23 cellular contexts compared by ENCODE assay signal in the genomic region with DNA sequence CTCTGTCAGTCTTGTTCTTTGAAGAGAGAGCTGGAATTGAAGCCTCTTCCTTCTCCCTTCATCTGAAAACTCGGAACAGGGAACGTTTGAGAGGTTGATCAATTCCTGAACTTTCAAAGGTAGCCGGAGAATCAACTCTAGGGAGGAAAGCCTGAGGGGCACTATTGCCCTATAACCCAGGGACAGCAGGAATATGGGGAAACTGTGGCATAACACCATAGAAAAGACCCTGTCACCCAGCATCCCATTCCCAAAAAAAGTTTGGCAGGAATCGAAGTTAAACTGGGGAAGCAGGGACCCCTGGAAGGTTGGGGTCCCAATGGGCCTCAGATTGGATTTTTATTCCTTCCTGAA. TPM values are rescaled to one million over a fixed set of nuclear protein-coding genes. Genes with fewer than 3 reads are reported as not detected.
DNase-seq lines count a peak whose midpoint lies in the region; TF ChIP-seq lines count a peak whose summit lies in the region.
"Had no signal": no experiment of that assay in that cellular context is flagged by ENCODE, and none has a peak within 500 bp of the region (broad histone marks: within the 10 kb centered on the region; RNA-seq: fewer than 3 reads in every experiment).

No MANE protein-coding gene starts in this region.

- H3K79me2 ChIP-seq in H9 (ENCODE audit: insufficient read depth, low read length): no peaks in the 10 kb centered on the region

- H4K91ac ChIP-seq in H9 (ENCODE audit: insufficient read length, low read depth, low read length): no peak overlapping the region

- H3K56ac ChIP-seq in H9 (ENCODE audit: insufficient read length, low read depth, low read length): no peak overlapping the region

- H2BK120ac ChIP-seq in H9 (ENCODE audit: low read depth, low read length, poor library complexity, severe bottlenecking): no peak overlapping the region

- H3K18ac ChIP-seq in H9 (ENCODE audit: insufficient read length, low read depth, low read length): no peak overlapping the region

- H3T11ph ChIP-seq in H9 (ENCODE audit: low read length): no peak overlapping the region

- H3K79me1 ChIP-seq in H9 (ENCODE audit: insufficient read depth, low read depth, low read length, poor library complexity, severe bottlenecking): no peaks in the 10 kb centered on the region

- H4K20me1 ChIP-seq in H9 (ENCODE audit: control insufficient read depth, insufficient read depth, insufficient read length): no peaks in the 10 kb centered on the region

- peaks cover 33 to 46% of the 10 kb centered on the region in 2 experiments for H3K4me1 Mint-ChIP-seq in H9
- peaks cover 43% of the 10 kb centered on the region for H3K4me1 Mint-ChIP-seq in nephron progenitor cell
- H3K4me1 Mint-ChIP-seq: activated naive CD4-positive, alpha-beta T cell treated with anti-CD3 and anti-CD28 coated beads, Interleukin-2, amount 10 ng/mL, durations not matched to agents 7 days and 5 days; B cell had no signal

- H3K9ac ChIP-seq in H9 (ENCODE audit: extremely low read depth, insufficient read length, low read length) (no peak overlapping the region), adipocyte (ENCODE audit: low read length) (peak overlapping the region; percentile 50)

- no peak overlapping the region for H2AK5ac ChIP-seq in H9 (ENCODE audit: insufficient read length, low read length)

- H3K4ac ChIP-seq in H9 (ENCODE audit: low read depth, low read length): no peak overlapping the region

- H3K27me3 Mint-ChIP-seq in H9 (ENCODE audit: low read depth) (no peaks in the 10 kb centered on the region), nephron progenitor cell (ENCODE audit: low read depth, poor library complexity) (no peaks in the 10 kb centered on the region)
- H3K27me3 Mint-ChIP-seq: activated naive CD4-positive, alpha-beta T cell treated with anti-CD3 and anti-CD28 coated beads, Interleukin-2, amount 10 ng/mL, durations not matched to agents 7 days and 5 days; B cell; IgD-negative memory B cell had no signal

- no peak overlapping the region for H3K23ac ChIP-seq in H9 (ENCODE audit: insufficient read length, low read depth, low read length)

- H2BK5ac ChIP-seq in H9 (ENCODE audit: insufficient read length, low read length): no peak overlapping the region

- H3K27me3 ChIP-seq in H9 (ENCODE audit: insufficient read depth, low read length) (no peaks in the 10 kb centered on the region), adipocyte (replicated peaks; ENCODE audit: control insufficient read depth, insufficient read depth, low read length) (no peaks in the 10 kb centered on the region)
- H3K27me3 ChIP-seq: uterus had no signal

- no peak overlapping the region for H4K5ac ChIP-seq in H9 (ENCODE audit: insufficient read length, low read depth, low read length)

- H3K4me3 Mint-ChIP-seq in H9 (no peak overlapping the region), nephron progenitor cell (no peak overlapping the region)
- H3K4me3 Mint-ChIP-seq: activated naive CD4-positive, alpha-beta T cell treated with anti-CD3 and anti-CD28 coated beads, Interleukin-2, amount 10 ng/mL, durations not matched to agents 7 days and 5 days; B cell; IgD-negative memory B cell had no signal

- no peak overlapping the region for H3K14ac ChIP-seq in H9 (ENCODE audit: insufficient read depth, low read length)

- H3K9me3 Mint-ChIP-seq in H9: no peaks in the 10 kb centered on the region
- H3K9me3 Mint-ChIP-seq in nephron progenitor cell: no peaks in the 10 kb centered on the region
- H3K9me3 Mint-ChIP-seq: activated naive CD4-positive, alpha-beta T cell treated with anti-CD3 and anti-CD28 coated beads, Interleukin-2, amount 10 ng/mL, durations not matched to agents 7 days and 5 days; IgD-negative memory B cell had no signal

- H3K27ac Mint-ChIP-seq in H9 (peak overlapping the region; percentile 76 to 95 (median 87); a peak in 5 of 7 replicates), nephron progenitor cell (peak overlapping the region; percentile 75)
- H3K27ac Mint-ChIP-seq: activated naive CD4-positive, alpha-beta T cell treated with anti-CD3 and anti-CD28 coated beads, Interleukin-2, amount 10 ng/mL, durations not matched to agents 7 days and 5 days; IgD-negative memory B cell had no signal

- WGBS in H9 (ENCODE audit: extremely low coverage, insufficient read length, low lambda C conversion rate): no CpG with 5 or more reads among the region's 4 CpGs

- peaks cover 24% of the 10 kb centered on the region for H3K36me3 ChIP-seq in adipocyte (ENCODE audit: control insufficient read depth, insufficient read depth, low read length, severe bottlenecking)
- H3K36me3 ChIP-seq: uterus had no signal

- H2BK20ac ChIP-seq in H9 (ENCODE audit: low read depth, low read length, poor library complexity, severe bottlenecking): no peak overlapping the region

- H3K4me1 ChIP-seq in H9 (ENCODE audit: insufficient read depth, low read length) (no peaks in the 10 kb centered on the region; the same call in 1 of the 2 replicates), adipocyte (ENCODE audit: control insufficient read depth, insufficient read depth, low read length) (peaks cover 56% of the 10 kb centered on the region)
- H3K4me1 ChIP-seq: uterus had no signal

- no peak overlapping the region for H4K8ac ChIP-seq in H9 (replicated peaks; ENCODE audit: insufficient read length, low read depth, low read length)

- H3K4me3 ChIP-seq in adipocyte (ENCODE audit: low read length): no peak overlapping the region
- H3K4me3 ChIP-seq: uterus had no signal

- H3K36me3 Mint-ChIP-seq in H9 (ENCODE audit: insufficient read depth in 1 of 3, low read depth in 3 of 3) (peaks cover 8 to 40% (median 34%) of the 10 kb centered on the region in 3 experiments; a peak in 6 of 7 replicates), nephron progenitor cell (ENCODE audit: low read depth) (peaks cover 32% of the 10 kb centered on the region)

- H3K27ac ChIP-seq in H9 (ENCODE audit: insufficient read length, low read depth, low read length): no peak overlapping the region
- H3K27ac ChIP-seq: 22Rv1, uterus, VCaP had no signal

- no peak overlapping the region for H2BK15ac ChIP-seq in H9 (ENCODE audit: low read depth, low read length)

- H3K9me3 ChIP-seq in H9 (ENCODE audit: control insufficient read depth, low read depth, low read length) (no peaks in the 10 kb centered on the region), adipocyte (ENCODE audit: control insufficient read depth, low read length) (no peaks in the 10 kb centered on the region)
- H3K9me3 ChIP-seq: uterus had no signal

- DNase-seq in DMS 273 (lab: John Stamatoyannopoulos, UW; ENCODE audit: unreplicated experiment) (peak; percentile 44), DMS 273 treated with DMSO at 0.1 percent for 48 hours (lab: John Stamatoyannopoulos, UW) (no peak), H9 (no peak), adipocyte (ENCODE audit: low read depth) (no peak), nephron progenitor cell (no peak), middle frontal gyrus (ENCODE audit: extremely low spot score, low spot score) (no peak), nucleus accumbens (lab: John Stamatoyannopoulos, UW) (no peak), EL (no peak)
- DNase-seq: activated CD8-positive, alpha-beta memory T cell treated with anti-CD3 and anti-CD28 coated beads, Interleukin-2, amount 50 U/mL, for 48 hours; activated naive CD4-positive, alpha-beta T cell treated with anti-CD3 and anti-CD28 coated beads, Interleukin-2, amount 10 ng/mL, durations not matched to agents 7 days and 5 days; left colon; MM.1S; NCI-H1694; SIG-M5; small intestine; stimulated activated CD4-positive, alpha-beta T cell treated with anti-CD3 and anti-CD28 coated beads, Interleukin-4, amount 100 ng/mL, for 24 hours; substantia nigra; uterus had no signal

- no peak overlapping the region for H2BK12ac ChIP-seq in H9 (ENCODE audit: insufficient read length, low read depth, low read length)

- no peaks in the 10 kb centered on the region for H3K23me2 ChIP-seq in H9 (ENCODE audit: insufficient read length, low read depth, low read length, poor library complexity, severe bottlenecking)

- no peak overlapping the region for H3K4me2 ChIP-seq in H9 (ENCODE audit: insufficient read depth, insufficient read length, low read length)

- no peak overlapping the region for H2AFZ ChIP-seq in H9 (ENCODE audit: low read length)

- TF ChIP-seq CTCF in H9 (conservative IDR thresholded peaks at IDR 0.05): no peak
- no peak for TF ChIP-seq CTCF in nephron progenitor cell (IDR thresholded peaks at IDR 0.05)

RNA-seq across cellular contexts. Expression of gene NHLH1, which starts 5.1 kb away (rescaled TPM):
- total RNA-seq in H9 (2021): 1.3 and 1.5 TPM in 2 replicates
- total RNA-seq: uterus had no signal

RNA-seq across cellular contexts. Expression of gene NCSTN, which starts 18.6 kb away (rescaled TPM):
- total RNA-seq in H9 (2021): 67.8 and 69.3 TPM in 2 replicates

RNA-seq across cellular contexts. Expression of gene COPA, which starts 18.7 kb away (rescaled TPM):
- 118 TPM in 2 replicates for total RNA-seq in H9 (2021)

RNA-seq across cellular contexts. Expression of gene VANGL2, which starts 38.6 kb away (rescaled TPM):
- 57.7 and 58.5 TPM in 2 replicates for total RNA-seq in H9 (2021)
- total RNA-seq: T-helper 1 cell treated with Interleukin-12 subunit alpha and Interleukin-12 subunit beta and Interleukin-4 antibody, amounts not matched to agents 30 ng/mL and 1 ng/mL, for 36 hours had no signal
